Comparison of ENCODE assay signal across 1 cellular context in the genomic region with DNA sequence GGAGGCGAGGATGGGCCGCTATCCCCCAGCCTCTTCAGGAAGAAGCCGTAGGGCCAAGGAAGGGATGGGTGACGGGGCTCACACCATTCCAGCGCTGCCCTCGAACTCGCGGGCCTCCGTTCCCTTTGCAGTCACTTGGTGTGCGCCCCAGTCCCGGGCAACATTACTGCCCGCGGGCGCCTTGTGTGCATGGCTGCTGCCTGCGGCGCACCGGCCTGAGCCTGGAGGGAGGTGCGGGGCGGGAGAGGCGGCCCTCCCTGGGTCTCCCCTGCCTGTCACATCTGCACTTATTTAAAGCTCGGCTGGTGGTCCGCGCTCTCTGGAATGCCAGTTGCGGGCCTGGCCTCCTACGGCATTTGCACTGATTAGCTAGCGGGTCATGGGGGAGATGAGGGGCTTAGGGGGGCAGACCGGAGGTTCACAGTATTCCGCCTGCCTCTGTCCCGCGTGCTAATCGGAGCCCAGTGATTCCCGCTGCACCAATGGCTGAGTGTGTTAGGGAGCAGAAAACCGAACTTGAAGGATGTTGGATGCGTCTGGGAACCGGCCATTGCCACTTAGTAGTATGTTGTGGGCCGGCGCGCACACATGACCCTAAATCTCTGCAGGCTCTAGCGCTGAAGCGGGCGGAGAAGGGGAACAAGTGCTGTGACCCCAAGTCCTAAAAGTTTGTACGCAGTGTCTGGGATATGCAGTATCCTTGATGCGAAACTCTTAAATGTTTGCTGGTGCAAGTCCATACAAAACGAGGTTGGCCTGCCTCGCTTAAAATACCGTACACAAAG.
TF ChIP-seq lines count a peak whose summit lies in the region.

No MANE protein-coding gene starts in this region.

TF ChIP-seq in WTC11, 78 proteins besides CTCF, POLR2A, EP300 and RAD21 (continued from another document):
- TF ChIP-seq HMGA2 (CRISPR knock-in tag; IDR thresholded peaks at IDR 0.05), result no peak
- TF ChIP-seq CREM (CRISPR knock-in tag; IDR thresholded peaks at IDR 0.05), result no peak
- TF ChIP-seq RORB (CRISPR knock-in tag; IDR thresholded peaks at IDR 0.05), result no peak
- TF ChIP-seq SOX15 (CRISPR knock-in tag; IDR thresholded peaks at IDR 0.05), result no peak
- TF ChIP-seq ELF4 (CRISPR knock-in tag; IDR thresholded peaks at IDR 0.05; ENCODE audit: low read depth), result no peak
